ENCODE assay signal across 23 cellular contexts in the genomic region with DNA sequence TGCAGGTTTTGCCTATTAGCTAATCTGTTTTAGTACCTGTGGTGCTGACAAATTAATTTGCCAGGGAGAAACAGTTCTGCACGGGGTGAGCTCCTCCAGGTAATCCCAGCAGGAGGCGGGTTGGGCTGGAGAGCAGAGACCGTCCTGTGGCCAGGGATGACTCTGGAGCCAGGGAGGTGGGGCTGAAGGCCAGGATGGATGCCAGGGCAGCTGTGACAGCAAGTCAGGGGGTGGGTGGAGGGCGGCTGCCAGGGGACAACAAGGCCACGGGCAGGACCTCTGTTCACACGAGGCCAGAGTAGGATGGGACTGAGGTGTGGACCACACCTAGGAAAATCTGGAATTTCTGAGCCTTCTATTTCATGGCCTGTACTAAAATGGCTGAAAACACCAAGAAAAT. TPM values are rescaled to one million over a fixed set of nuclear protein-coding genes. Genes with fewer than 3 reads are reported as not detected.
DNase-seq lines count a peak whose midpoint lies in the region; FAIRE-seq and TF ChIP-seq lines count a peak whose summit lies in the region.
"Had no signal": no experiment of that assay in that cellular context is flagged by ENCODE, and none has a peak within 500 bp of the region (broad histone marks: within the 10 kb centered on the region; RNA-seq: fewer than 3 reads in every experiment).

No MANE protein-coding gene starts in this region.

- no peaks in the 10 kb centered on the region for H3K79me2 ChIP-seq in H1 (ENCODE audit: control insufficient read depth in 1 of 2, insufficient read depth in 2 of 2, low read length in 2 of 2)

- CTCF ChIA-PET in H1 (lab: Charles Lee; ENCODE audit: partially characterized antibody): interaction anchor here (1.0 to 1.3 kb wide), 2 partner anchors 10 to 17 kb away, joined by 3 read pairs; no protein-coding TSS in a partner anchor

- no peak overlapping the region for H2BK120ac ChIP-seq in H1 (replicated peaks; ENCODE audit: low read depth, low read length)
- no peak overlapping the region for H2BK120ac ChIP-seq in neuronal stem cell (ENCODE audit: low read depth, low read length)

- peak overlapping the region in 8 of 11 experiments; percentile 21 to 91 (median 48); a peak in 13 of 22 replicates for H3K4me2 ChIP-seq in BLaER1 treated with 17β-estradiol and CSF1 and Interleukin-3, amounts not matched to agents 10 nM and 100 nM
- H3K4me2 ChIP-seq in H1 (ENCODE audit: insufficient read depth in 1 of 2, low read depth in 2 of 2, low read length in 2 of 2): no peak overlapping the region
- no peak overlapping the region for H3K4me2 ChIP-seq in neuronal stem cell (ENCODE audit: insufficient read depth, low read length, poor library complexity, severe bottlenecking)
- H3K4me2 ChIP-seq: A549 had no signal

- H4K5ac ChIP-seq in H1 (ENCODE audit: insufficient read length, low read depth, low read length): no peak overlapping the region

- no peak overlapping the region for H2BK20ac ChIP-seq in H1 (ENCODE audit: low read length)

- H2BK12ac ChIP-seq in H1 (ENCODE audit: low read depth, low read length) (no peak overlapping the region), neuronal stem cell (ENCODE audit: low read length) (no peak overlapping the region)

- H2AK5ac ChIP-seq in H1 (ENCODE audit: low read depth, low read length) (no peak overlapping the region), neuronal stem cell (ENCODE audit: low read depth, low read length) (no peak overlapping the region)

- H3K14ac ChIP-seq in H1 (ENCODE audit: insufficient read length) (no peak overlapping the region), neuronal stem cell (ENCODE audit: low read length) (no peak overlapping the region)

- H3K18ac ChIP-seq in H1 (ENCODE audit: extremely low read depth, low read length) (no peak overlapping the region), neuronal stem cell (ENCODE audit: low read length) (peak overlapping the region; percentile 34)

- H2AFZ ChIP-seq in H1 (ENCODE audit: low read length) (no peak overlapping the region), neuronal stem cell (ENCODE audit: low read length) (no peak overlapping the region)
- H2AFZ ChIP-seq: GM23248 had no signal

- TF ChIP-seq RAD21 in H1 (IDR thresholded peaks at IDR 0.05 in 1 of 2, conservative IDR thresholded peaks at IDR 0.05 in 1 of 2; ENCODE audit: low read depth in 2 of 2, low read length in 2 of 2): no peak

- H2BK15ac ChIP-seq in H1 (ENCODE audit: low read length) (no peak overlapping the region), neuronal stem cell (ENCODE audit: low read length) (no peak overlapping the region)

- TF ChIP-seq POLR2A in H1 (IDR thresholded peaks at IDR 0.05; ENCODE audit: control extremely low read depth in 1 of 2, low read depth in 2 of 2, low read length in 2 of 2): no peak

- H3K23me2 ChIP-seq in H1 (ENCODE audit: low read depth, low read length): no peaks in the 10 kb centered on the region

- no peak overlapping the region for H3K23ac ChIP-seq in H1 (ENCODE audit: insufficient read length)
- H3K23ac ChIP-seq in neuronal stem cell (ENCODE audit: low read depth, low read length, poor library complexity): no peak overlapping the region

- peaks cover 0 to 10% (median 0%) of the 10 kb centered on the region in 11 experiments; a peak in 2 of 22 replicates for H3K36me3 ChIP-seq in BLaER1 treated with 17β-estradiol and CSF1 and Interleukin-3, amounts not matched to agents 10 nM and 100 nM
- H3K36me3 ChIP-seq in H1 (ENCODE audit: control insufficient read depth in 2 of 4, insufficient read depth in 4 of 4, low read length in 3 of 4) (no peaks in the 10 kb centered on the region), neuronal stem cell (replicated peaks in 1 of 2; ENCODE audit: control insufficient read depth in 2 of 2, insufficient read depth in 2 of 2, low read length in 2 of 2) (no peaks in the 10 kb centered on the region)
- H3K36me3 ChIP-seq: BE2C had no signal

- 88% methylated on average over 6 of the region's 6 CpGs; no CpG with 5 or more reads in 1 of the 2 experiments for WGBS in H1 (ENCODE audit: extremely low coverage in 1 of 2, insufficient coverage in 1 of 2, insufficient read length in 1 of 2, insufficient replicate concordance in 2 of 2, low coverage in 1 of 2, low lambda C conversion rate in 2 of 2, missing lambda C conversion rate in 1 of 2), 2 experiments
- no CpG with 5 or more reads among the region's 6 CpGs for WGBS in neuronal stem cell (ENCODE audit: extremely low coverage in 2 of 2, insufficient read length in 2 of 2, insufficient replicate concordance in 1 of 2), 2 donors

- H3K27ac ChIP-seq in BLaER1 treated with 17β-estradiol and CSF1 and Interleukin-3, amounts not matched to agents 10 nM and 100 nM: peak overlapping the region in 4 of 11 experiments; percentile 23 to 58 (median 38); a peak in 6 of 22 replicates
- no peak overlapping the region for H3K27ac ChIP-seq in H1 (ENCODE audit: low read depth, low read length)
- H3K27ac ChIP-seq in neuronal stem cell (replicated peaks; ENCODE audit: low read length): no peak overlapping the region
- H3K27ac ChIP-seq in dorsolateral prefrontal cortex: no peak overlapping the region
- H3K27ac ChIP-seq: A549, C4-2B, GM23248 had no signal

- H3K9ac ChIP-seq in BLaER1 treated with 17β-estradiol and CSF1 and Interleukin-3, amounts not matched to agents 10 nM and 100 nM: no peak overlapping the region
- no peak overlapping the region for H3K9ac ChIP-seq in H1 (replicated peaks in 1 of 4; ENCODE audit: extremely low read depth in 1 of 4, low read depth in 3 of 4, low read length in 3 of 4)
- no peak overlapping the region for H3K9ac ChIP-seq in neuronal stem cell (ENCODE audit: low read depth, low read length, poor library complexity)
- H3K9ac ChIP-seq: GM23248 had no signal

- no peak for FAIRE-seq in H1 (lab: Jason Lieb, UNC)
- FAIRE-seq: A549, GM12878, GM19239 had no signal

- H3K4ac ChIP-seq in H1 (replicated peaks; ENCODE audit: insufficient read length, low read depth, low read length) (no peak overlapping the region), neuronal stem cell (ENCODE audit: low read length) (no peak overlapping the region)

- H2BK5ac ChIP-seq in H1 (ENCODE audit: low read depth, low read length) (no peak overlapping the region), neuronal stem cell (ENCODE audit: low read length) (no peak overlapping the region)

- H3K9me3 ChIP-seq in BLaER1 treated with 17β-estradiol and CSF1 and Interleukin-3, amounts not matched to agents 10 nM and 100 nM (replicated peaks in 1 of 11): peaks cover 2 to 24% (median 18%) of the 10 kb centered on the region in 11 experiments; a peak in 19 of 22 replicates
- H3K9me3 ChIP-seq in H1 (ENCODE audit: insufficient read depth in 2 of 2, low read depth in 1 of 2, low read length in 1 of 2): no peaks in the 10 kb centered on the region
- H3K9me3 ChIP-seq in neuronal stem cell (replicated peaks in 1 of 2; ENCODE audit: control insufficient read depth in 2 of 2, insufficient read depth in 1 of 2, low read depth in 1 of 2, low read length in 2 of 2): no peaks in the 10 kb centered on the region
- H3K9me3 ChIP-seq: A549, BE2C, Caco-2 had no signal

- peaks cover 0 to 99% (median 82%) of the 10 kb centered on the region in 10 experiments; a peak in 18 of 20 replicates for H3K4me1 ChIP-seq in BLaER1 treated with 17β-estradiol and CSF1 and Interleukin-3, amounts not matched to agents 10 nM and 100 nM
- no peaks in the 10 kb centered on the region for H3K4me1 ChIP-seq in H1 (replicated peaks in 1 of 4; ENCODE audit: control insufficient read depth in 3 of 4, insufficient read depth in 4 of 4, low read length in 3 of 4)
- H3K4me1 ChIP-seq in neuronal stem cell (ENCODE audit: control insufficient read depth in 2 of 2, insufficient read depth in 1 of 2, low read depth in 1 of 2, low read length in 2 of 2): no peaks in the 10 kb centered on the region
- H3K4me1 ChIP-seq: A549, BE2C, Caco-2 had no signal

- no peaks in the 10 kb centered on the region for H4K20me1 ChIP-seq in BLaER1 treated with 17β-estradiol and CSF1 and Interleukin-3, amounts not matched to agents 10 nM and 100 nM
- no peaks in the 10 kb centered on the region for H4K20me1 ChIP-seq in H1 (replicated peaks in 1 of 2; ENCODE audit: control insufficient read depth in 1 of 2, insufficient read depth in 2 of 2, low read length in 2 of 2)

- H3K56ac ChIP-seq in H1 (replicated peaks; ENCODE audit: insufficient read length, low read depth, low read length): no peak overlapping the region

- H4K8ac ChIP-seq in H1 (ENCODE audit: extremely low read depth, insufficient read depth, low read length) (0 out of 2 replicates have a peak overlapping the region, but pooled peaks have one; percentile 11), neuronal stem cell (ENCODE audit: low read depth, low read length) (no peak overlapping the region)

- no peak overlapping the region for H3K4me3 ChIP-seq in BLaER1 treated with 17β-estradiol and CSF1 and Interleukin-3, amounts not matched to agents 10 nM and 100 nM
- H3K4me3 ChIP-seq in H1 (ENCODE audit: extremely low read depth in 1 of 4, insufficient read depth in 2 of 4, low read depth in 3 of 4, low read length in 4 of 4) (no peak overlapping the region), neuronal stem cell (ENCODE audit: low read length in 2 of 2) (no peak overlapping the region), dorsolateral prefrontal cortex (no peak overlapping the region), foreskin fibroblast (ENCODE audit: low read depth in 1 of 2, low read length in 2 of 2) (no peak overlapping the region)
- H3K4me3 ChIP-seq: A549, GM12878, GM23248 had no signal

- no peak for DNase-seq in H1 (ENCODE audit: low read depth in 1 of 2, low spot score in 2 of 2)
- DNase-seq in neuronal stem cell (ENCODE audit: low spot score): no peak
- DNase-seq in NCI-H226: no peak
- no peak for DNase-seq in dorsolateral prefrontal cortex
- DNase-seq in NCI-H774 (lab: John Stamatoyannopoulos, UW): no peak
- no peak for DNase-seq in foreskin fibroblast
- DNase-seq: 8988T; ACHN; AML-193; BE2C; Caco-2; CD4-positive, CD25-positive, alpha-beta regulatory T cell; CD8-positive, alpha-beta T cell; DMS153; EL; GDM1; GM23248; H9 had no signal

- no peak overlapping the region for H4K91ac ChIP-seq in H1 (replicated peaks; ENCODE audit: insufficient read length, low read length)
- H4K91ac ChIP-seq in neuronal stem cell (ENCODE audit: low read depth, low read length, poor library complexity): no peak overlapping the region

- TF ChIP-seq EP300 in H1 (IDR thresholded peaks at IDR 0.05; ENCODE audit: borderline replicate concordance in 1 of 2, low read depth in 2 of 2, low read length in 2 of 2): no peak

- POLR2A ChIA-PET in H1 (lab: Charles Lee; ENCODE audit: partially characterized antibody): interaction anchor here (0.6 kb wide), 1 partner anchor 240 kb away, joined by 3 read pairs; no protein-coding TSS in a partner anchor

- intact Hi-C loops in dorsolateral prefrontal cortex (cut with DNase I): no loop called here

- peaks cover 0 to 15% (median 0%) of the 10 kb centered on the region in 11 experiments; a peak in 2 of 22 replicates for H3K27me3 ChIP-seq in BLaER1 treated with 17β-estradiol and CSF1 and Interleukin-3, amounts not matched to agents 10 nM and 100 nM
- no peaks in the 10 kb centered on the region for H3K27me3 ChIP-seq in H1 (replicated peaks in 1 of 4; ENCODE audit: control insufficient read depth in 3 of 4, extremely low read depth in 1 of 4, insufficient read depth in 3 of 4, low read length in 3 of 4)
- peaks cover 0 to 2% (median 0%) of the 10 kb centered on the region in 3 experiments for H3K27me3 ChIP-seq in neuronal stem cell (ENCODE audit: control insufficient read depth in 3 of 3, insufficient read depth in 3 of 3, low read depth in 1 of 3, low read length in 3 of 3)
- no peaks in the 10 kb centered on the region for H3K27me3 ChIP-seq in dorsolateral prefrontal cortex
- H3K27me3 ChIP-seq: BE2C had no signal

- TF ChIP-seq CTCF in H1 (IDR thresholded peaks at IDR 0.05; ENCODE audit: control extremely low read depth in 1 of 3, insufficient read depth in 1 of 3, low read depth in 1 of 3, low read length in 3 of 3) (no peak), dorsolateral prefrontal cortex (IDR thresholded peaks at IDR 0.05 in 54 of 56, conservative IDR thresholded peaks at IDR 0.05 in 2 of 56; ENCODE audit: low read depth in 1 of 56, partially characterized antibody in 56 of 56) (no peak), foreskin fibroblast (IDR thresholded peaks at IDR 0.05; ENCODE audit: low read depth, low read length) (no peak)

- H3K79me1 ChIP-seq in H1 (ENCODE audit: low read depth, low read length) (no peaks in the 10 kb centered on the region), neuronal stem cell (ENCODE audit: low read depth, low read length) (no peaks in the 10 kb centered on the region)

RNA-seq across cellular contexts. Expression of a gene that starts 48.9 kb away (rescaled TPM):
- 1.3 and 2.0 TPM in 2 replicates for total RNA-seq in H1 (2021; fragmentation: NEBNext Ultra II Directional; extraction: Animal tissue kit (Norgen Biotek cat#: 25700))
- 1.5 and 1.6 TPM in 2 replicates for polyA plus RNA-seq in H1 (2011; rRNA removed)
- polyA plus RNA-seq in H1 (2011; cell fraction: cytosol; rRNA removed): 2.1 TPM
- polyA plus RNA-seq in H1 (2011; cell fraction: nucleus; rRNA removed): 1.9 TPM
- 1.2 to 2.8 TPM (median 2.3 TPM) in 4 replicates for polyA plus RNA-seq in H1 (2012, experiment 1 of 2)
- 1.5 TPM for polyA plus RNA-seq in H1 (2012, experiment 2 of 2)
- polyA plus RNA-seq in H1 (2013, experiment 1 of 2): 1.4 TPM
- 1.6 TPM for polyA plus RNA-seq in H1 (2013, experiment 2 of 2)
- polyA minus RNA-seq in H1 (2011; rRNA and poly(A)+ RNA removed): 0.59 and 1.7 TPM in 2 replicates
- polyA minus RNA-seq in H1 (2011; cell fraction: cytosol; rRNA and poly(A)+ RNA removed): not detected
- polyA minus RNA-seq in H1 (2011; cell fraction: nucleus; rRNA and poly(A)+ RNA removed): 1.7 TPM
- polyA plus RNA-seq in neuronal stem cell (2013, experiment 1 of 2): 4.9 TPM
- polyA plus RNA-seq in neuronal stem cell (2013, experiment 2 of 2): 4.7 TPM
- total RNA-seq in dorsolateral prefrontal cortex: 1 to 10 TPM; 1.8 to 9.0 (median 5.0) TPM

Comparison
In these comparisons a context has a peak if more than half of its experiments do, and no peak if none do; other contexts are left out.
1. H3K4me2 ChIP-seq: peak in BLaER1 treated with 17β-estradiol and CSF1 and Interleukin-3, amounts not matched to agents 10 nM and 100 nM (8 of 11); none in H1 (0 of 2) and neuronal stem cell (single experiment).